In the genomic region with DNA sequence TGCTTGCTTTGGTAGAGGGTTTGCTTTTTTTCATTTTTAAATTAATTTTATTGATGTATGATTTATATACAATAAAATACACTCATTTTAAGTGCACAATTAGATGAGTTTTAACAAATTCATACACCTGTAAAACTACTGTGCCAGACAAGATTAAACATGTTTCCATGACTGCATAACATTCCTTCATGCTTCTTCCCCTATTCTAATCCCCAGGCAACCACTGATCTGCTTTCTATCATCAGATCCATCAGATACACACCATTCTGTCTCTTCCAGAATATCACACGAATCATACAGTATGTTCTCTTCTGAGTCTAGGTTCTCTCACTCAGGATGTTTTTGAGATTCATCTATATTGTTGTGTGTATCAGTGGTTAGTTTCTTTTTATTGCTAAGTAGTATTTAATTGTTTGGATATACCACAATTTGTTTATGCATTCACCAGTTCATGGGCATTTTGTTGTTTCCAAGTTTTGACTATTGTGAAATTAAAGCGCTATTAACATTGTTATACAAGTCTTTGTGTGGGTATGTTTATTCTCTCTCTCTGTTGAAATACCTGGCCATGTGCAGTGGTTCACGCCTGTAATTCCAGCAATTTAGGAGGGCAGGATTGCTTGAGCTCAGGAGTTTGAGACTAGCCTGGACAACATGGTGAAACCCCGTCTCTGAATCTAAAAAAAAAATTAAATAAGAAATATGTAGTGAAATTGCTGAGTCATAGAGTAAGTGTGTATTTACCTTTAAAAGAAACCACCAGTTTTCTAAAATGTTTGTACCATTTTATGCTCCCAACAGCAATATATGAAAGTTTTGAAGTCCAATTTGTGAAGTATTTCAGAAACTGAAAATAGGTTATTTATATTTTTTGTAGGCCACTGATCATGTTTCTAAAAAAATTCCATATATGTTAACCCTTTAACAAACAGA, we compare ENCODE assay signal across 1 cellular context.
TF ChIP-seq lines count a peak whose summit lies in the region.

No MANE protein-coding gene starts in this region.

TF ChIP-seq in HCT116, 20 proteins besides CTCF, POLR2A, EP300 and RAD21:
- TF ChIP-seq TCF7L2 (IDR thresholded peaks at IDR 0.05; ENCODE audit: borderline replicate concordance, extremely low read depth, insufficient read depth, insufficient read length) (no peak), FOSL1 (IDR thresholded peaks at IDR 0.05; ENCODE audit: low read depth) (no peak), EGR1 (IDR thresholded peaks at IDR 0.05; ENCODE audit: low read depth) (no peak), POLR2AphosphoS5 (IDR thresholded peaks at IDR 0.05; ENCODE audit: low read depth, low read length) (no peak), CEBPB (IDR thresholded peaks at IDR 0.05; ENCODE audit: low read depth) (no peak)
- TF ChIP-seq, protein P1, sequence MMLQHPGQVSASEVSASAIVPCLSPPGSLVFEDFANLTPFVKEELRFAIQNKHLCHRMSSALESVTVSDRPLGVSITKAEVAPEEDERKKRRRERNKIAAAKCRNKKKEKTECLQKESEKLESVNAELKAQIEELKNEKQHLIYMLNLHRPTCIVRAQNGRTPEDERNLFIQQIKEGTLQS (IDR thresholded peaks at IDR 0.05): no peak
- TF ChIP-seq, protein P2, sequence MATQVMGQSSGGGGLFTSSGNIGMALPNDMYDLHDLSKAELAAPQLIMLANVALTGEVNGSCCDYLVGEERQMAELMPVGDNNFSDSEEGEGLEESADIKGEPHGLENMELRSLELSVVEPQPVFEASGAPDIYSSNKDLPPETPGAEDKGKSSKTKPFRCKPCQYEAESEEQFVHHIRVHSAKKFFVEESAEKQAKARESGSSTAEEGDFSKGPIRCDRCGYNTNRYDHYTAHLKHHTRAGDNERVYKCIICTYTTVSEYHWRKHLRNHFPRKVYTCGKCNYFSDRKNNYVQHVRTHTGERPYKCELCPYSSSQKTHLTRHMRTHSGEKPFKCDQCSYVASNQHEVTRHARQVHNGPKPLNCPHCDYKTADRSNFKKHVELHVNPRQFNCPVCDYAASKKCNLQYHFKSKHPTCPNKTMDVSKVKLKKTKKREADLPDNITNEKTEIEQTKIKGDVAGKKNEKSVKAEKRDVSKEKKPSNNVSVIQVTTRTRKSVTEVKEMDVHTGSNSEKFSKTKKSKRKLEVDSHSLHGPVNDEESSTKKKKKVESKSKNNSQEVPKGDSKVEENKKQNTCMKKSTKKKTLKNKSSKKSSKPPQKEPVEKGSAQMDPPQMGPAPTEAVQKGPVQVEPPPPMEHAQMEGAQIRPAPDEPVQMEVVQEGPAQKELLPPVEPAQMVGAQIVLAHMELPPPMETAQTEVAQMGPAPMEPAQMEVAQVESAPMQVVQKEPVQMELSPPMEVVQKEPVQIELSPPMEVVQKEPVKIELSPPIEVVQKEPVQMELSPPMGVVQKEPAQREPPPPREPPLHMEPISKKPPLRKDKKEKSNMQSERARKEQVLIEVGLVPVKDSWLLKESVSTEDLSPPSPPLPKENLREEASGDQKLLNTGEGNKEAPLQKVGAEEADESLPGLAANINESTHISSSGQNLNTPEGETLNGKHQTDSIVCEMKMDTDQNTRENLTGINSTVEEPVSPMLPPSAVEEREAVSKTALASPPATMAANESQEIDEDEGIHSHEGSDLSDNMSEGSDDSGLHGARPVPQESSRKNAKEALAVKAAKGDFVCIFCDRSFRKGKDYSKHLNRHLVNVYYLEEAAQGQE (IDR thresholded peaks at IDR 0.05; ENCODE audit: low read depth): no peak
